ENCODE assay signal across 23 cellular contexts in the genomic region with DNA sequence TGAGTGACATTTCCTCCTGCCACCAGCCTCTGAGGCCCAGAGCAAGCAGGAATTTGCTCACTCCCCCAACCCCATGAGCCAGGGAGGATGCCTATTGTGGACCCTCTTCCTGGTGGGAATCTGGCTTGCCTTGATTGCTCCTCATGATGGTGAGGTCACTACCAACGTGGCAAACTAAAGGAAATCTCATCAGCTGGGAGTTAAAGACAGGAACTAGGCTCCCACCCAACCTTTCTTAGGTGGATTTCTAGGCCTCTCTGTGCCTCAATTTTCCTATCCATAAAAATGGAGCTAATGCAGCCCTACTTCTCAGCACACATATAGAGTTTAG. TPM values are rescaled to one million over a fixed set of nuclear protein-coding genes. Genes with fewer than 3 reads are reported as not detected.
DNase-seq lines count a peak whose midpoint lies in the region; ATAC-seq, FAIRE-seq and TF ChIP-seq lines count a peak whose summit lies in the region.
"Had no signal": no experiment of that assay in that cellular context is flagged by ENCODE, and none has a peak within 500 bp of the region (broad histone marks: within the 10 kb centered on the region; RNA-seq: fewer than 3 reads in every experiment).

No MANE protein-coding gene starts in this region.

- H3K27ac ChIP-seq in A549 (peak overlapping the region; percentile 85 to 91), RWPE2 (ENCODE audit: poor library complexity, severe bottlenecking) (peak overlapping the region; percentile 85), keratinocyte (ENCODE audit: control insufficient read depth, insufficient read depth, low read length) (peak overlapping the region; percentile 63), thyroid gland (no peak overlapping the region)
- H3K27ac ChIP-seq: gastroesophageal sphincter, SJSA1 had no signal

- peaks cover 2% of the 10 kb centered on the region for H3K79me2 ChIP-seq in keratinocyte (ENCODE audit: control insufficient read depth, insufficient read depth, low read length)

- no peak overlapping the region for H3K9ac ChIP-seq in keratinocyte (ENCODE audit: control insufficient read depth, extremely low read depth, insufficient read depth, low read length)

- no peak for TF ChIP-seq RAD21 in A549 (conservative IDR thresholded peaks at IDR 0.05 in 1 of 2, IDR thresholded peaks at IDR 0.05 in 1 of 2)

- 50% methylated on average over 1 of the region's 1 CpG for WGBS in A549 (ENCODE audit: missing lambda C conversion rate)
- WGBS in thyroid gland, 2 donors, result 50 to 64% methylated on average over 1 of the region's 1 CpG

- H4K20me1 ChIP-seq in keratinocyte (ENCODE audit: control insufficient read depth, extremely low read depth, insufficient read depth, low read length), result no peaks in the 10 kb centered on the region

- H3K9me1 ChIP-seq in keratinocyte (ENCODE audit: control insufficient read depth, extremely low read depth, insufficient read depth, low read length), result no peaks in the 10 kb centered on the region

- CTCF ChIA-PET in A549 (lab: Yijun Ruan, JAX), result interaction anchor here (0.8 to 3.3 kb wide), 4 partner anchors 12 to 63 kb away, joined by 4 to 15 read pairs (median 6); a partner anchor contains a TSS

- FAIRE-seq in A549 (lab: Jason Lieb, UNC) (no peak), keratinocyte (lab: Jason Lieb, UNC) (no peak), H54 (lab: Jason Lieb, UNC) (no peak)
- FAIRE-seq: endothelial cell of umbilical vein had no signal

- no peaks in the 10 kb centered on the region for H3K9me3 ChIP-seq in A549
- no peaks in the 10 kb centered on the region for H3K9me3 ChIP-seq in RWPE2 (ENCODE audit: severe bottlenecking)
- H3K9me3 ChIP-seq in keratinocyte (ENCODE audit: control insufficient read depth, low read depth, low read length), result no peaks in the 10 kb centered on the region
- no peaks in the 10 kb centered on the region for H3K9me3 ChIP-seq in thyroid gland
- H3K9me3 ChIP-seq: gastroesophageal sphincter, sigmoid colon, SJSA1 had no signal

- TF ChIP-seq POLR2A in A549 (IDR thresholded peaks at IDR 0.05; ENCODE audit: low read length) (no peak), thyroid gland (IDR thresholded peaks at IDR 0.05) (no peak), H54 (IDR thresholded peaks at IDR 0.05; ENCODE audit: low read depth, low read length) (no peak)

- POLR2A ChIA-PET in A549 (lab: Yijun Ruan, JAX), result interaction anchor here (0.7 kb wide), 1 partner anchor 62 kb away, joined by 3 read pairs; no protein-coding TSS in a partner anchor

- H3K4me2 ChIP-seq in A549 (peak overlapping the region; percentile 79), keratinocyte (ENCODE audit: control insufficient read depth, extremely low read depth, insufficient read depth, low read depth, low read length) (peak overlapping the region; percentile 71)

- intact Hi-C loops in thyroid gland (cut with DNase I), result no loop called here

- no peak overlapping the region for H2AFZ ChIP-seq in keratinocyte (ENCODE audit: control insufficient read depth, low read length)

- H3K4me3 ChIP-seq in A549 (no peak overlapping the region), RWPE2 (ENCODE audit: severe bottlenecking) (no peak overlapping the region), keratinocyte (ENCODE audit: control insufficient read depth in 2 of 3, extremely low read depth in 1 of 3, insufficient read depth in 2 of 3, low read depth in 1 of 3, low read length in 3 of 3) (no peak overlapping the region), thyroid gland (replicated peaks in 1 of 3) (no peak overlapping the region)
- H3K4me3 ChIP-seq: gastroesophageal sphincter, sigmoid colon, SJSA1 had no signal

- H3K36me3 ChIP-seq in RWPE2 (ENCODE audit: low read depth) (no peaks in the 10 kb centered on the region), keratinocyte (ENCODE audit: control insufficient read depth in 2 of 2, extremely low read depth in 1 of 2, insufficient read depth in 2 of 2, low read length in 2 of 2) (no peaks in the 10 kb centered on the region), thyroid gland (no peaks in the 10 kb centered on the region)
- H3K36me3 ChIP-seq: gastroesophageal sphincter, sigmoid colon, SJSA1 had no signal

- H3K27me3 ChIP-seq in RWPE2 (ENCODE audit: insufficient read depth, poor library complexity, severe bottlenecking) (no peaks in the 10 kb centered on the region), keratinocyte (ENCODE audit: control insufficient read depth, extremely low read depth, insufficient read depth, low read length) (no peaks in the 10 kb centered on the region), thyroid gland (peaks cover 10% of the 10 kb centered on the region)

- peaks cover 35% of the 10 kb centered on the region for H3K4me1 ChIP-seq in A549
- peaks cover 27% of the 10 kb centered on the region for H3K4me1 ChIP-seq in RWPE2 (ENCODE audit: insufficient read depth, poor library complexity, severe bottlenecking)
- peaks cover 36% of the 10 kb centered on the region for H3K4me1 ChIP-seq in keratinocyte (ENCODE audit: control insufficient read depth, extremely low read depth, insufficient read depth, low read length)
- H3K4me1 ChIP-seq in thyroid gland, result peaks cover 0 to 7% of the 10 kb centered on the region in 2 donors
- H3K4me1 ChIP-seq: SJSA1 had no signal

- TF ChIP-seq CTCF in A549 (IDR thresholded peaks at IDR 0.05), result no peak
- TF ChIP-seq CTCF in RWPE2 (IDR thresholded peaks at IDR 0.05; ENCODE audit: poor library complexity, severe bottlenecking), result no peak
- no peak for TF ChIP-seq CTCF in keratinocyte (optimal IDR thresholded peaks at IDR 0.05 in 1 of 3, IDR thresholded peaks at IDR 0.05 in 1 of 3, conservative IDR thresholded peaks at IDR 0.05 in 1 of 3; ENCODE audit: extremely low read depth in 1 of 3, insufficient read depth in 2 of 3, low read length in 3 of 3)
- no peak for TF ChIP-seq CTCF in thyroid gland (IDR thresholded peaks at IDR 0.05)

- ATAC-seq in A549, result no peak
- no peak for ATAC-seq in RWPE2 (ENCODE audit: low read depth)
- ATAC-seq in HG02885 (IDR thresholded peaks at IDR 0.05; ENCODE audit: poor library complexity, unreplicated experiment), result no peak
- ATAC-seq: CD8-positive, alpha-beta T cell; gastroesophageal sphincter had no signal

- TF ChIP-seq EP300 in A549 (IDR thresholded peaks at IDR 0.05), result no peak

- no peak for DNase-seq in A549 (ENCODE audit: low read depth in 1 of 2, low spot score in 1 of 2)
- no peak for DNase-seq in RWPE2 (ENCODE audit: low spot score)
- no peak for DNase-seq in keratinocyte (ENCODE audit: low read depth, low spot score)
- DNase-seq in thyroid gland, result no peak
- no peak for DNase-seq in H54 (ENCODE audit: insufficient read length, low spot score)
- DNase-seq: activated CD4-positive, CD25-positive, alpha-beta regulatory T cell; activated CD8-positive, alpha-beta memory T cell treated with anti-CD3 and anti-CD28 coated beads, Interleukin-2, amount 10 ng/mL, durations not matched to agents 7 days and 5 days; activated gamma-delta T cell treated with Interleukin-2 at 50 U/mL for 16 hours; aorta; CD8-positive, alpha-beta T cell; H7; NCI-H1436; NCI-H2171 treated with DMSO at 0.1 percent for 48 hours; nucleus accumbens; sigmoid colon had no signal

- dilution Hi-C loops in keratinocyte (cut with MboI; ENCODE audit: extremely low pct_ligation_motif_present, low sequenced_read_pairs), result no loop called here

RNA-seq across cellular contexts. Expression of a gene that starts 1.9 kb away (rescaled TPM):
- 2.7 and 4.8 TPM in 2 replicates for polyA plus RNA-seq in A549 (2011; rRNA removed)
- 0.61 and 0.80 TPM in 2 replicates for polyA plus RNA-seq in A549 (2012; cell fraction: cytosol; rRNA removed)
- polyA plus RNA-seq in A549 (2012; cell fraction: nucleus; rRNA removed), result 2.0 and 2.8 TPM in 2 replicates
- 1.6 to 2.4 TPM (median 1.8 TPM) in 3 replicates for polyA plus RNA-seq in A549 (2017; fragmentation: RNase III; extraction: RNeasy Plus Mini Kit Qiagen cat#74134 plus additional on column Dnase treatment)
- 3.0 and 3.3 TPM in 2 replicates for polyA minus RNA-seq in A549 (2011; rRNA and poly(A)+ RNA removed)
- polyA plus RNA-seq in keratinocyte, result 3.6 to 5.1 TPM (median 4.4 TPM) in 3 replicates
- 0.59 TPM for polyA plus RNA-seq in keratinocyte (2011; ENCODE audit: low read depth)
- 1.9 and 2.4 TPM in 2 replicates for polyA plus RNA-seq in keratinocyte (2011; cell fraction: cytosol; rRNA removed)
- 6.2 and 7.7 TPM in 2 replicates for polyA plus RNA-seq in keratinocyte (2011; cell fraction: nucleus; rRNA removed)
- 6.2 and 7.2 TPM in 2 replicates for polyA plus RNA-seq in keratinocyte (2012; ENCODE audit: low replicate concordance)
- polyA minus RNA-seq in keratinocyte, result 4.9 to 12.7 TPM (median 4.9 TPM) in 3 replicates
- polyA minus RNA-seq in keratinocyte (2011; cell fraction: cytosol; rRNA and poly(A)+ RNA removed), result 5.4 TPM
- 6.3 and 9.2 TPM in 2 replicates for polyA minus RNA-seq in keratinocyte (2011; cell fraction: nucleus; rRNA and poly(A)+ RNA removed)
- total RNA-seq in thyroid gland, result 1 to 10 TPM in 1 of 4 donors, under 1 TPM in 1, not detected in 2; 0.78 to 1.3 TPM
- total RNA-seq: activated CD8-positive, alpha-beta memory T cell treated with anti-CD3 and anti-CD28 coated beads, Interleukin-2, amount 10 ng/mL, durations not matched to agents 7 days and 5 days; CD8-positive, alpha-beta T cell; endothelial cell of umbilical vein; HT1080; OCI-LY7; SJSA1; T-helper 2 cell treated with Interferon-gamma antibody and Interleukin-4, amounts not matched to agents 100 ng/mL and 5 ng/mL, for 36 hours had no signal

RNA-seq across cellular contexts. Expression of a gene that starts 24.5 kb away (rescaled TPM):
- polyA plus RNA-seq in A549 (2011; rRNA removed) (0.27 and 1.2 TPM in 2 replicates), A549 (2017; fragmentation: RNase III; extraction: RNeasy Plus Mini Kit Qiagen cat#74134 plus additional on column Dnase treatment) (0.25 to 0.32 TPM (median 0.28 TPM) in 3 replicates), keratinocyte (0.19 to 0.24 TPM in 2 of 3 replicates, not detected in the other)
- 0.13 and 0.49 TPM in 2 replicates for polyA plus RNA-seq in A549 (2012; cell fraction: cytosol; rRNA removed)
- 0.58 TPM in 1 of 2 replicates, not detected in the other for polyA plus RNA-seq in A549 (2012; cell fraction: nucleus; rRNA removed)
- 1.5 TPM in 1 of 2 replicates, not detected in the other for polyA minus RNA-seq in A549 (2011; rRNA and poly(A)+ RNA removed)
- polyA plus RNA-seq in keratinocyte (2011; ENCODE audit: low read depth), result not detected
- 0.62 and 0.94 TPM in 2 replicates for polyA plus RNA-seq in keratinocyte (2011; cell fraction: cytosol; rRNA removed)
- 0.42 TPM in 1 of 2 replicates, not detected in the other for polyA plus RNA-seq in keratinocyte (2011; cell fraction: nucleus; rRNA removed)
- polyA plus RNA-seq in keratinocyte (2012; ENCODE audit: low replicate concordance), result 0.16 and 0.99 TPM in 2 replicates
- 0.51 to 1.5 TPM in 2 of 3 replicates, not detected in the other for polyA minus RNA-seq in keratinocyte
- polyA minus RNA-seq in keratinocyte (2011; cell fraction: cytosol; rRNA and poly(A)+ RNA removed), result not detected
- not detected in 2 replicates for polyA minus RNA-seq in keratinocyte (2011; cell fraction: nucleus; rRNA and poly(A)+ RNA removed)
- under 1 TPM in 2 of 4 donors, not detected in 2; 0.89 to 0.94 TPM for total RNA-seq in thyroid gland
- total RNA-seq: aorta, endothelial cell of umbilical vein, gastroesophageal sphincter, H7, HT1080, left lobe of liver, sigmoid colon, SJSA1 had no signal
- polyA plus RNA-seq: aorta, endothelial cell of umbilical vein had no signal

RNA-seq across cellular contexts. Expression of a gene that starts 45.5 kb away (rescaled TPM):
- polyA plus RNA-seq in A549 (2011; rRNA removed) (1.7 and 2.2 TPM in 2 replicates), A549 (2017; fragmentation: RNase III; extraction: RNeasy Plus Mini Kit Qiagen cat#74134 plus additional on column Dnase treatment) (13.1 to 14.3 TPM (median 13.6 TPM) in 3 replicates), keratinocyte (0.14 to 0.22 TPM (median 0.21 TPM) in 3 replicates)
- polyA plus RNA-seq in A549 (2012; cell fraction: cytosol; rRNA removed), result 4.2 and 6.1 TPM in 2 replicates
- polyA plus RNA-seq in A549 (2012; cell fraction: nucleus; rRNA removed), result 9.9 and 11.3 TPM in 2 replicates
- polyA minus RNA-seq in A549 (2011; rRNA and poly(A)+ RNA removed), result 3.3 and 4.6 TPM in 2 replicates
- polyA plus RNA-seq in keratinocyte (2011; ENCODE audit: low read depth), result 2.6 TPM
- 0.36 and 0.81 TPM in 2 replicates for polyA plus RNA-seq in keratinocyte (2011; cell fraction: cytosol; rRNA removed)
- 0.42 and 0.69 TPM in 2 replicates for polyA plus RNA-seq in keratinocyte (2011; cell fraction: nucleus; rRNA removed)
- 3.3 and 4.1 TPM in 2 replicates for polyA plus RNA-seq in keratinocyte (2012; ENCODE audit: low replicate concordance)
- 0.26 to 5.0 TPM (median 0.66 TPM) in 3 replicates for polyA minus RNA-seq in keratinocyte
- polyA minus RNA-seq in keratinocyte (2011; cell fraction: cytosol; rRNA and poly(A)+ RNA removed), result 4.6 TPM
- polyA minus RNA-seq in keratinocyte (2011; cell fraction: nucleus; rRNA and poly(A)+ RNA removed), result not detected in 2 replicates
- total RNA-seq in thyroid gland, result 1 to 10 TPM in 1 of 4 donors, under 1 TPM in 2, not detected in 1; 0.40 to 1.6 (median 0.67) TPM

RNA-seq across cellular contexts. Expression of a gene that starts 51.0 kb away (rescaled TPM):
- polyA plus RNA-seq in A549 (2011; rRNA removed) (0.89 and 1.2 TPM in 2 replicates), A549 (2017; fragmentation: RNase III; extraction: RNeasy Plus Mini Kit Qiagen cat#74134 plus additional on column Dnase treatment) (0.24 to 0.40 TPM (median 0.31 TPM) in 3 replicates), keratinocyte (0.37 to 0.59 TPM (median 0.50 TPM) in 3 replicates)
- 0.26 and 0.38 TPM in 2 replicates for polyA plus RNA-seq in A549 (2012; cell fraction: cytosol; rRNA removed)
- polyA plus RNA-seq in A549 (2012; cell fraction: nucleus; rRNA removed), result 0.91 and 0.95 TPM in 2 replicates
- 2.6 and 2.8 TPM in 2 replicates for polyA minus RNA-seq in A549 (2011; rRNA and poly(A)+ RNA removed)
- 0.22 TPM for polyA plus RNA-seq in keratinocyte (2011; ENCODE audit: low read depth)
- 0.51 and 0.55 TPM in 2 replicates for polyA plus RNA-seq in keratinocyte (2011; cell fraction: cytosol; rRNA removed)
- polyA plus RNA-seq in keratinocyte (2011; cell fraction: nucleus; rRNA removed), result 0.65 and 1.1 TPM in 2 replicates
- 0.28 and 0.58 TPM in 2 replicates for polyA plus RNA-seq in keratinocyte (2012; ENCODE audit: low replicate concordance)
- polyA minus RNA-seq in keratinocyte, result 0.58 to 0.79 TPM (median 0.62 TPM) in 3 replicates
- polyA minus RNA-seq in keratinocyte (2011; cell fraction: cytosol; rRNA and poly(A)+ RNA removed), result not detected
- 0.11 and 0.23 TPM in 2 replicates for polyA minus RNA-seq in keratinocyte (2011; cell fraction: nucleus; rRNA and poly(A)+ RNA removed)
- 10 to 100 TPM in 1 of 4 donors, 1 to 10 TPM in 3; 1.8 to 12.3 (median 5.2) TPM for total RNA-seq in thyroid gland

Comparison
In these comparisons a context has a peak if more than half of its experiments do, and no peak if none do; other contexts are left out.
1. H3K27ac ChIP-seq: peak in A549 (2 of 2), RWPE2 (single experiment) and keratinocyte (single experiment); none in thyroid gland (0 of 3).